In genomic region chr19:12482505-12482886, GRCh38 we compare ENCODE assay signal across 1 cellular context.
TF ChIP-seq lines count a peak whose summit lies in the region.

No MANE protein-coding gene starts in this region.

TF ChIP-seq in GM12878, 131 proteins besides CTCF, POLR2A, EP300 and RAD21:
- no peak for TF ChIP-seq NFXL1 (IDR thresholded peaks at IDR 0.05; ENCODE audit: borderline replicate concordance)
- TF ChIP-seq IKZF1 (conservative IDR thresholded peaks at IDR 0.05) = peak; percentile 36; the same call in 1 of the 2 replicates
- peak; percentile 73 for TF ChIP-seq RUNX3 (IDR thresholded peaks at IDR 0.05; ENCODE audit: low read length)
- TF ChIP-seq SUPT20H (IDR thresholded peaks at IDR 0.05; ENCODE audit: borderline replicate concordance, control insufficient read depth, low read depth, low read length) = no peak
- no peak for TF ChIP-seq ZBTB4 (CRISPR knock-in tag; IDR thresholded peaks at IDR 0.05)
- TF ChIP-seq TCF7 (IDR thresholded peaks at IDR 0.05; ENCODE audit: borderline replicate concordance) = no peak
